In genomic region chr13:42876810-42877550, GRCh38 we compare ENCODE assay signal across 12 cellular contexts.
DNase-seq lines count a peak whose midpoint lies in the region; ATAC-seq and TF ChIP-seq lines count a peak whose summit lies in the region.
"Had no signal": no experiment of that assay in that cellular context is flagged by ENCODE, and none has a peak within 500 bp of the region (broad histone marks: within the 10 kb centered on the region; RNA-seq: fewer than 3 reads in every experiment).

No MANE protein-coding gene starts in this region.

- TF ChIP-seq EP300 in suprapubic skin (IDR thresholded peaks at IDR 0.05), result no peak

- no peaks in the 10 kb centered on the region for H3K9me3 ChIP-seq in suprapubic skin
- H3K9me3 ChIP-seq: thyroid gland had no signal

- intact Hi-C loops in activated CD4-positive, alpha-beta T cell treated with anti-CD3 and anti-CD28 coated beads for 36 hours (cut with DNase I, micrococcal nuclease), result loop anchor here in 1 of 2 experiments (2.0 kb wide), 1 partner anchor 928 kb away; no protein-coding TSS in a partner anchor

- TF ChIP-seq CTCF in suprapubic skin (IDR thresholded peaks at IDR 0.05), result no peak

- DNase-seq in activated CD4-positive, alpha-beta T cell treated with anti-CD3 and anti-CD28 coated beads for 36 hours, result no peak
- DNase-seq in activated CD4-positive, alpha-beta T cell treated with anti-CD3 and anti-CD28 coated beads, Interleukin-2, amount 50 U/mL, for 4 hours, result no peak
- DNase-seq in NCI-H226 (peak; percentile 62), epithelial cell of prostate (ENCODE audit: low read depth, low spot score) (peak; percentile 73), suprapubic skin (ENCODE audit: low spot score in 2 of 2) (no peak), cerebellar cortex (ENCODE audit: low spot score) (no peak)
- no peak for DNase-seq in stimulated activated effector memory CD8-positive, alpha-beta T cell treated with anti-CD3 and anti-CD28 coated beads, Interleukin-12 subunit alpha, Interleukin-12 subunit beta, amount 100 ng/mL, for 72 hours (ENCODE audit: low spot score in 2 of 2)
- DNase-seq in T-helper 2 cell treated with Interferon-gamma antibody and Interleukin-4, amounts not matched to agents 5 μg/mL and 100 μg/mL, for 36 hours (ENCODE audit: low spot score), result no peak
- DNase-seq: left cardiac atrium; SHP77; stimulated activated CD4-positive, alpha-beta T cell treated with anti-CD3 and anti-CD28 coated beads, Interleukin-15, amount 100 ng/mL, for 24 hours; thyroid gland had no signal

- H3K27me3 ChIP-seq in suprapubic skin, result no peaks in the 10 kb centered on the region
- H3K27me3 ChIP-seq: thyroid gland had no signal

- H3K27ac Mint-ChIP-seq in activated CD4-positive, alpha-beta T cell treated with anti-CD3 and anti-CD28 coated beads for 36 hours, result peak overlapping the region; percentile 20
- no peak overlapping the region for H3K27ac Mint-ChIP-seq in stimulated activated effector memory CD8-positive, alpha-beta T cell treated with anti-CD3 and anti-CD28 coated beads, Interleukin-12 subunit alpha, Interleukin-12 subunit beta, amount 100 ng/mL, for 72 hours
- no peak overlapping the region for H3K27ac Mint-ChIP-seq in T-helper 2 cell treated with Interferon-gamma antibody and Interleukin-4, amounts not matched to agents 5 μg/mL and 100 μg/mL, for 36 hours

- no peak overlapping the region for H3K4me3 Mint-ChIP-seq in activated CD4-positive, alpha-beta T cell treated with anti-CD3 and anti-CD28 coated beads for 36 hours
- no peak overlapping the region for H3K4me3 Mint-ChIP-seq in stimulated activated effector memory CD8-positive, alpha-beta T cell treated with anti-CD3 and anti-CD28 coated beads, Interleukin-12 subunit alpha, Interleukin-12 subunit beta, amount 100 ng/mL, for 72 hours
- H3K4me3 Mint-ChIP-seq in T-helper 2 cell treated with Interferon-gamma antibody and Interleukin-4, amounts not matched to agents 5 μg/mL and 100 μg/mL, for 36 hours, result no peak overlapping the region

- WGBS in suprapubic skin, result 55% methylated on average over 6 of the region's 6 CpGs

- POLR2A ChIA-PET in activated CD4-positive, alpha-beta T cell treated with anti-CD3 and anti-CD28 coated beads for 36 hours (lab: Charles Lee), result no interaction called here

- peaks cover 17% of the 10 kb centered on the region for H3K4me1 Mint-ChIP-seq in activated CD4-positive, alpha-beta T cell treated with anti-CD3 and anti-CD28 coated beads for 36 hours
- H3K4me1 Mint-ChIP-seq in stimulated activated effector memory CD8-positive, alpha-beta T cell treated with anti-CD3 and anti-CD28 coated beads, Interleukin-12 subunit alpha, Interleukin-12 subunit beta, amount 100 ng/mL, for 72 hours, result peaks cover 10% of the 10 kb centered on the region
- peaks cover 4% of the 10 kb centered on the region for H3K4me1 Mint-ChIP-seq in T-helper 2 cell treated with Interferon-gamma antibody and Interleukin-4, amounts not matched to agents 5 μg/mL and 100 μg/mL, for 36 hours (ENCODE audit: low read depth)

- TF ChIP-seq POLR2A in suprapubic skin (IDR thresholded peaks at IDR 0.05), result no peak

- peak; percentile 79 for ATAC-seq in activated CD4-positive, alpha-beta T cell treated with anti-CD3 and anti-CD28 coated beads for 36 hours
- peak; percentile 84 for ATAC-seq in stimulated activated effector memory CD8-positive, alpha-beta T cell treated with anti-CD3 and anti-CD28 coated beads, Interleukin-12 subunit alpha, Interleukin-12 subunit beta, amount 100 ng/mL, for 72 hours

- H3K9me3 Mint-ChIP-seq in activated CD4-positive, alpha-beta T cell treated with anti-CD3 and anti-CD28 coated beads for 36 hours (ENCODE audit: low read depth), result no peaks in the 10 kb centered on the region
- H3K9me3 Mint-ChIP-seq in stimulated activated effector memory CD8-positive, alpha-beta T cell treated with anti-CD3 and anti-CD28 coated beads, Interleukin-12 subunit alpha, Interleukin-12 subunit beta, amount 100 ng/mL, for 72 hours, result no peaks in the 10 kb centered on the region
- no peaks in the 10 kb centered on the region for H3K9me3 Mint-ChIP-seq in T-helper 2 cell treated with Interferon-gamma antibody and Interleukin-4, amounts not matched to agents 5 μg/mL and 100 μg/mL, for 36 hours

- H3K27ac ChIP-seq in epithelial cell of prostate, result peak overlapping the region; percentile 46
- no peak overlapping the region for H3K27ac ChIP-seq in suprapubic skin
- H3K27ac ChIP-seq: thyroid gland had no signal

- H3K4me3 ChIP-seq in suprapubic skin, result no peak overlapping the region
- H3K4me3 ChIP-seq: thyroid gland had no signal

- no peaks in the 10 kb centered on the region for H3K36me3 Mint-ChIP-seq in activated CD4-positive, alpha-beta T cell treated with anti-CD3 and anti-CD28 coated beads for 36 hours (ENCODE audit: low read depth)
- H3K36me3 Mint-ChIP-seq in stimulated activated effector memory CD8-positive, alpha-beta T cell treated with anti-CD3 and anti-CD28 coated beads, Interleukin-12 subunit alpha, Interleukin-12 subunit beta, amount 100 ng/mL, for 72 hours, result no peaks in the 10 kb centered on the region
- no peaks in the 10 kb centered on the region for H3K36me3 Mint-ChIP-seq in T-helper 2 cell treated with Interferon-gamma antibody and Interleukin-4, amounts not matched to agents 5 μg/mL and 100 μg/mL, for 36 hours (ENCODE audit: low read depth)

- H3K4me1 ChIP-seq in suprapubic skin, result peaks cover 20% of the 10 kb centered on the region

- H3K27me3 Mint-ChIP-seq in activated CD4-positive, alpha-beta T cell treated with anti-CD3 and anti-CD28 coated beads for 36 hours, result peaks cover 18% of the 10 kb centered on the region
- peaks cover 28% of the 10 kb centered on the region for H3K27me3 Mint-ChIP-seq in T-helper 2 cell treated with Interferon-gamma antibody and Interleukin-4, amounts not matched to agents 5 μg/mL and 100 μg/mL, for 36 hours (ENCODE audit: low read depth)

- no peaks in the 10 kb centered on the region for H3K36me3 ChIP-seq in suprapubic skin
- H3K36me3 ChIP-seq: thyroid gland had no signal

- CTCF ChIA-PET in activated CD4-positive, alpha-beta T cell treated with anti-CD3 and anti-CD28 coated beads for 36 hours (lab: Charles Lee), result no interaction called here

Comparison
In these comparisons a context has a peak if more than half of its experiments do, and no peak if none do; other contexts are left out.
1. DNase-seq: peak in NCI-H226 (single experiment) and epithelial cell of prostate (single experiment); none in activated CD4-positive, alpha-beta T cell treated with anti-CD3 and anti-CD28 coated beads for 36 hours (single experiment), activated CD4-positive, alpha-beta T cell treated with anti-CD3 and anti-CD28 coated beads, Interleukin-2, amount 50 U/mL, for 4 hours (0 of 2), stimulated activated effector memory CD8-positive, alpha-beta T cell treated with anti-CD3 and anti-CD28 coated beads, Interleukin-12 subunit alpha, Interleukin-12 subunit beta, amount 100 ng/mL, for 72 hours (0 of 2), suprapubic skin (0 of 2), cerebellar cortex (single experiment) and T-helper 2 cell treated with Interferon-gamma antibody and Interleukin-4, amounts not matched to agents 5 μg/mL and 100 μg/mL, for 36 hours (single experiment).